ENCODE assay signal across 11 cellular contexts in the genomic region with DNA sequence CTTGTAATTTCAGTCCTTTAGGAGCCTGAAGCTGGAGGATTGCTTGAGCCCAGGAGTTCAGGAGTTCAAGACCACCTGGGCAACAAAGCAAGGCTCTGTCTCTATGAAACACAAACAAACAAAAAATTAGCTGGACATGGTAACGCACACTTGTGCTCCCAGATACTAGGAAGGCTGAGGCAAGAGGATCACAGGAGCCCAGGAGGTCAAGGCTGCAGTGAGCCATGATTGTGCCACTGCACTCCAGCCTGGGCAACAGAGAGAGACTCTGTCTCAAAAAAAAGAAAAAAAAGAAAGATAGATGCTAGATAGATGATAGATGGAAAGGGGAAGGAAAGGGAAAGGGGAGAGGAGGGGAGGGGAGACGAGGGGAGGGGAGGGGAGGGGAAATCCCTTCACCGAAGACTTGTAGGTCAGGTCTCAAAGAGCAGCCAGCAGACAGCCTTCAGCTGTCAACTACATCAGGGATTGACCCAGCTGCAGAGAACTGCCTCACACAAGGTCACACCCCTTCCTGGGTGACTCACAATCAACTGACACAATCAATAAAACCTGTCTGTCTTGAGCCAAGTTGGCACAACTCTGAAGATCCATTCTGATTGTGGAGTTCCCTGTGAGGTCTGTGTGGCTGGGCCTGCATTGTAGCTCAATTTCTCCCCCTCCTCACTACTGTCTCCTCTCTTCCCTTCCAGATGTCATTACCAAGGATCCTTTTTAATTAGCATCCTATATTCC.
A peak's percentile ranks its signal among the peaks of the same experiment; 100 is the strongest.
DNase-seq lines count a peak whose midpoint lies in the region; ATAC-seq and TF ChIP-seq lines count a peak whose summit lies in the region.
"Had no signal": no experiment of that assay in that cellular context is flagged by ENCODE, and none has a peak within 500 bp of the region (broad histone marks: within the 10 kb centered on the region; RNA-seq: fewer than 3 reads in every experiment).

No MANE protein-coding gene starts in this region.

- no peaks in the 10 kb centered on the region for H3K36me3 Mint-ChIP-seq in chondrocyte (ENCODE audit: low read depth)

- H3K27me3 ChIP-seq in MG63, result no peaks in the 10 kb centered on the region
- no peaks in the 10 kb centered on the region for H3K27me3 ChIP-seq in mucosa of rectum (ENCODE audit: control insufficient read depth in 2 of 2, insufficient read depth in 2 of 2, low read length in 2 of 2)

- H3K4me3 Mint-ChIP-seq in chondrocyte (ENCODE audit: unreplicated experiment), result no peak overlapping the region
- H3K4me3 Mint-ChIP-seq: dendritic cell treated with granulocyte-macrophage colony-stimulating factor and Interleukin-4, amounts not matched to agents 40 ng/mL and 50 ng/mL, for 4 days had no signal

- no peak for ATAC-seq in HG03469 (IDR thresholded peaks at IDR 0.05; ENCODE audit: unreplicated experiment)
- no peak for ATAC-seq in GM18511 (IDR thresholded peaks at IDR 0.05; ENCODE audit: unreplicated experiment)

- no peaks in the 10 kb centered on the region for H3K27me3 Mint-ChIP-seq in chondrocyte (ENCODE audit: low read depth)
- H3K27me3 Mint-ChIP-seq: dendritic cell treated with granulocyte-macrophage colony-stimulating factor and Interleukin-4, amounts not matched to agents 40 ng/mL and 50 ng/mL, for 4 days had no signal

- H3K4me3 ChIP-seq in MG63 (no peak overlapping the region), mucosa of rectum (ENCODE audit: low read length in 2 of 2) (no peak overlapping the region)
- H3K4me3 ChIP-seq: thoracic aorta had no signal

- peak; percentile 88 for DNase-seq in DMS153 (lab: John Stamatoyannopoulos, UW)
- DNase-seq in MG63, result peak; percentile 73
- DNase-seq in chondrocyte (ENCODE audit: low spot score), result no peak
- DNase-seq in stimulated activated naive CD4-positive, alpha-beta T cell (lab: John Stamatoyannopoulos, UW), result no peak
- no peak for DNase-seq in NCI-H446 treated with DMSO at 0.1 percent for 48 hours (lab: John Stamatoyannopoulos, UW)
- DNase-seq: DMS 273 treated with DMSO at 0.1 percent for 48 hours had no signal

- no peaks in the 10 kb centered on the region for H3K9me3 ChIP-seq in MG63
- H3K9me3 ChIP-seq in mucosa of rectum (ENCODE audit: control insufficient read depth in 2 of 2, low read length in 2 of 2), result no peaks in the 10 kb centered on the region
- H3K9me3 ChIP-seq: thoracic aorta had no signal

- peaks cover 7 to 8% of the 10 kb centered on the region in 2 donors for H3K4me1 ChIP-seq in mucosa of rectum (ENCODE audit: control insufficient read depth in 2 of 2, insufficient read depth in 2 of 2, low read length in 2 of 2)

- peaks cover 20% of the 10 kb centered on the region for H3K4me1 Mint-ChIP-seq in chondrocyte (ENCODE audit: low read depth)

- peaks cover 5% of the 10 kb centered on the region for H3K9me3 Mint-ChIP-seq in chondrocyte (ENCODE audit: low read depth)

- peak overlapping the region; percentile 18 for H3K27ac Mint-ChIP-seq in chondrocyte (ENCODE audit: unreplicated experiment)
- H3K27ac Mint-ChIP-seq: dendritic cell treated with granulocyte-macrophage colony-stimulating factor and Interleukin-4, amounts not matched to agents 40 ng/mL and 50 ng/mL, for 4 days had no signal

- H3K27ac ChIP-seq in mucosa of rectum (ENCODE audit: low read depth in 2 of 2, low read length in 2 of 2), result peak overlapping the region; percentile 48 to 75
- H3K27ac ChIP-seq: thoracic aorta had no signal

- TF ChIP-seq CTCF in chondrocyte (IDR thresholded peaks at IDR 0.05), result no peak

- H3K9ac ChIP-seq in mucosa of rectum (ENCODE audit: low read depth in 1 of 2, low read length in 2 of 2), result peak overlapping the region in 1 of 2 donors; percentile 3

- no peaks in the 10 kb centered on the region for H3K36me3 ChIP-seq in MG63
- H3K36me3 ChIP-seq in mucosa of rectum (ENCODE audit: control insufficient read depth in 2 of 2, insufficient read depth in 2 of 2, low read length in 2 of 2), result no peaks in the 10 kb centered on the region
- H3K36me3 ChIP-seq: thoracic aorta had no signal

Comparison
In these comparisons a context has a peak if more than half of its experiments do, and no peak if none do; other contexts are left out.
1. DNase-seq: peak in DMS153 (single experiment) and MG63 (single experiment); none in chondrocyte (single experiment), stimulated activated naive CD4-positive, alpha-beta T cell (0 of 6) and NCI-H446 treated with DMSO at 0.1 percent for 48 hours (single experiment).